20 cellular contexts compared by ENCODE assay signal in genomic region chr20:58603656-58604184, GRCh38. TPM values are rescaled to one million over a fixed set of nuclear protein-coding genes. Genes with fewer than 3 reads are reported as not detected.
DNase-seq lines count a peak whose midpoint lies in the region; ATAC-seq and TF ChIP-seq lines count a peak whose summit lies in the region.
"Had no signal": no experiment of that assay in that cellular context is flagged by ENCODE, and none has a peak within 500 bp of the region (broad histone marks: within the 10 kb centered on the region; RNA-seq: fewer than 3 reads in every experiment).

No MANE protein-coding gene starts in this region.

- H3K27me3 Mint-ChIP-seq in stimulated activated memory B cell treated with anti-CD40 and anti-IgM and Interleukin-4, amounts not matched to agents 10 μg/mL and 1 μg/mL and 100 μg/mL, for 72 hours: peaks cover 36% of the 10 kb centered on the region
- H3K27me3 Mint-ChIP-seq: activated CD4-positive, alpha-beta T cell treated with anti-CD3 and anti-CD28 coated beads, Interleukin-2, amount 10 ng/mL, durations not matched to agents 7 days and 5 days had no signal

- no peak overlapping the region for H3K9ac ChIP-seq in IMR-90 (ENCODE audit: low read depth, low read length)

- peak overlapping the region; percentile 57; the same call in 1 of the 3 replicates for H2BK15ac ChIP-seq in IMR-90 (ENCODE audit: low read depth, low read length)

- CTCF ChIA-PET in IMR-90 (lab: Yijun Ruan, JAX): no interaction called here

- ATAC-seq in IMR-90 (ENCODE audit: low read depth) (peak; percentile 84), HG03432 (IDR thresholded peaks at IDR 0.05; ENCODE audit: unreplicated experiment) (no peak)
- ATAC-seq in stimulated activated memory B cell treated with anti-CD40 and anti-IgM and Interleukin-4, amounts not matched to agents 10 μg/mL and 1 μg/mL and 100 μg/mL, for 72 hours: no peak
- ATAC-seq: effector memory CD8-positive, alpha-beta T cell; GM23338; pancreas had no signal

- H3K4me1 ChIP-seq in IMR-90 (ENCODE audit: control insufficient read depth, insufficient read depth, low read length): peaks cover 5% of the 10 kb centered on the region
- H3K4me1 ChIP-seq: pancreas had no signal

- H3K23ac ChIP-seq in IMR-90 (ENCODE audit: low read depth, low read length): peak overlapping the region; percentile 76; the same call in 1 of the 2 replicates

- H3K27ac Mint-ChIP-seq in stimulated activated memory B cell treated with anti-CD40 and anti-IgM and Interleukin-4, amounts not matched to agents 10 μg/mL and 1 μg/mL and 100 μg/mL, for 72 hours: no peak overlapping the region
- H3K27ac Mint-ChIP-seq: activated CD4-positive, alpha-beta T cell treated with anti-CD3 and anti-CD28 coated beads, Interleukin-2, amount 10 ng/mL, durations not matched to agents 7 days and 5 days; effector memory CD8-positive, alpha-beta T cell; GM23338; T-helper 1 cell treated with Interleukin-12 subunit alpha and Interleukin-12 subunit beta and Interleukin-4 antibody, amounts not matched to agents 30 μg/mL and 1 μg/mL, for 36 hours had no signal

- H3K27me3 ChIP-seq in IMR-90 (ENCODE audit: control insufficient read depth, insufficient read depth, low read length): no peaks in the 10 kb centered on the region; the same call in 1 of the 2 replicates
- H3K27me3 ChIP-seq: pancreas, uterus had no signal

- TF ChIP-seq RAD21 in IMR-90 (IDR thresholded peaks at IDR 0.05; ENCODE audit: low read length): no peak

- no peaks in the 10 kb centered on the region for H4K20me1 ChIP-seq in IMR-90 (ENCODE audit: insufficient read depth, low read length)

- no peaks in the 10 kb centered on the region for H3K36me3 ChIP-seq in IMR-90 (ENCODE audit: control insufficient read depth, insufficient read depth, low read length)
- H3K36me3 ChIP-seq: pancreas, uterus had no signal

- dilution Hi-C loops in IMR-90 (cut with HindIII; ENCODE audit: low sequenced_read_pairs, unreplicated experiment): no loop called here

- peak overlapping the region; percentile 81 for H3K4ac ChIP-seq in IMR-90 (ENCODE audit: low read depth, low read length)

- peak overlapping the region; percentile 46 for H2AFZ ChIP-seq in IMR-90 (replicated peaks; ENCODE audit: low read length, poor library complexity)
- H2AFZ ChIP-seq: GM23338 had no signal

- H2AK5ac ChIP-seq in IMR-90 (ENCODE audit: low read depth, low read length): peak overlapping the region; percentile 56; the same call in 1 of the 2 replicates

- H3K14ac ChIP-seq in IMR-90 (replicated peaks; ENCODE audit: low read depth, low read length): peak overlapping the region; percentile 53

- no peak overlapping the region for H3K4me2 ChIP-seq in IMR-90 (ENCODE audit: low read depth, low read length)
- H3K4me2 ChIP-seq: GM23338 had no signal

- BruUV-seq in IMR-90 (replicated peaks; lab: Mats Ljungman, UMichigan): no TSS peak

- TF ChIP-seq POLR2A in IMR-90 (IDR thresholded peaks at IDR 0.05; ENCODE audit: low read depth, low read length): no peak

- peak overlapping the region; percentile 75 for H2AK9ac ChIP-seq in IMR-90 (replicated peaks; ENCODE audit: low read depth, low read length, poor library complexity)

- no peaks in the 10 kb centered on the region for H3K79me1 ChIP-seq in IMR-90 (ENCODE audit: low read depth in 1 of 2, low read length in 2 of 2)

- H3K9me3 ChIP-seq in IMR-90 (ENCODE audit: control insufficient read depth, insufficient read depth, low read length): no peaks in the 10 kb centered on the region
- H3K9me3 ChIP-seq: pancreas, uterus had no signal

- no peak for TF ChIP-seq CTCF in IMR-90 (conservative IDR thresholded peaks at IDR 0.05; ENCODE audit: low read depth, low read length)

- DNase-seq in AG08396 (ENCODE audit: low spot score) (peak; percentile 57), IMR-90 (peak; percentile 61), epidermal melanocyte (ENCODE audit: insufficient read length, low spot score) (peak; percentile 46), non-pigmented ciliary epithelial cell (ENCODE audit: low read depth) (peak; percentile 20), iPS-NIHi11 (ENCODE audit: low spot score) (no peak), NOMO-1 treated with dmso at 0.1 percent for 144 hours (lab: John Stamatoyannopoulos, UW; ENCODE audit: unreplicated experiment) (no peak)
- DNase-seq: activated CD4-positive, alpha-beta T cell treated with anti-CD3 and anti-CD28 coated beads, Interleukin-2, amount 10 ng/mL, durations not matched to agents 7 days and 5 days; activated effector memory CD4-positive, alpha-beta T cell treated with Interleukin-2 at 50 U/mL for 16 hours; central memory CD4-positive, alpha-beta T cell; effector memory CD8-positive, alpha-beta T cell; NCI-H1436; NCI-H526; SIG-M5; stimulated activated CD4-positive, alpha-beta T cell treated with anti-CD3 and anti-CD28 coated beads, Interleukin-2, amount 100 ng/mL, for 48 hours had no signal

- no peak overlapping the region for H3K4me3 ChIP-seq in IMR-90 (ENCODE audit: insufficient read depth, low read depth, low read length)
- H3K4me3 ChIP-seq: GM23338, pancreas, uterus had no signal

- H4K8ac ChIP-seq in IMR-90 (ENCODE audit: low read depth in 2 of 2, low read length in 2 of 2): peak overlapping the region in 1 of 2 experiments; percentile 56; a peak in 2 of 4 replicates

- no peaks in the 10 kb centered on the region for H3K4me1 Mint-ChIP-seq in stimulated activated memory B cell treated with anti-CD40 and anti-IgM and Interleukin-4, amounts not matched to agents 10 μg/mL and 1 μg/mL and 100 μg/mL, for 72 hours
- H3K4me1 Mint-ChIP-seq: activated CD4-positive, alpha-beta T cell treated with anti-CD3 and anti-CD28 coated beads, Interleukin-2, amount 10 ng/mL, durations not matched to agents 7 days and 5 days; GM23338 had no signal

- H3K18ac ChIP-seq in IMR-90 (ENCODE audit: low read depth, low read length): peak overlapping the region; percentile 56; the same call in 1 of the 2 replicates

- peak overlapping the region; percentile 70 for H2BK120ac ChIP-seq in IMR-90 (ENCODE audit: low read depth, low read length)

- intact Hi-C loops in IMR-90 (cut with micrococcal nuclease): no loop called here

- H4K91ac ChIP-seq in IMR-90 (ENCODE audit: insufficient read depth, low read depth, low read length): peak overlapping the region; percentile 64

- no peaks in the 10 kb centered on the region for H3K9me3 Mint-ChIP-seq in stimulated activated memory B cell treated with anti-CD40 and anti-IgM and Interleukin-4, amounts not matched to agents 10 μg/mL and 1 μg/mL and 100 μg/mL, for 72 hours
- H3K9me3 Mint-ChIP-seq: activated CD4-positive, alpha-beta T cell treated with anti-CD3 and anti-CD28 coated beads, Interleukin-2, amount 10 ng/mL, durations not matched to agents 7 days and 5 days; effector memory CD8-positive, alpha-beta T cell; GM23338; T-helper 1 cell treated with Interleukin-12 subunit alpha and Interleukin-12 subunit beta and Interleukin-4 antibody, amounts not matched to agents 30 μg/mL and 1 μg/mL, for 36 hours had no signal

- no peaks in the 10 kb centered on the region for H3K36me3 Mint-ChIP-seq in stimulated activated memory B cell treated with anti-CD40 and anti-IgM and Interleukin-4, amounts not matched to agents 10 μg/mL and 1 μg/mL and 100 μg/mL, for 72 hours

- peak overlapping the region; percentile 46 for H2BK5ac ChIP-seq in IMR-90 (ENCODE audit: low read depth, low read length, poor library complexity, severe bottlenecking)

- WGBS in IMR-90 (ENCODE audit: extremely low coverage in 2 of 2, insufficient read length in 1 of 2), 2 experiments: no CpG with 5 or more reads among the region's 3 CpGs

- in situ Hi-C loops in IMR-90 (cut with MboI; ENCODE audit: low sequenced_read_pairs): no loop called here

- H3K9me1 ChIP-seq in IMR-90 (ENCODE audit: insufficient read depth, low read length): 0 out of 2 replicates have a peak, but pooled peaks cover 10% of the 10 kb centered on the region

- H3K4me3 Mint-ChIP-seq in stimulated activated memory B cell treated with anti-CD40 and anti-IgM and Interleukin-4, amounts not matched to agents 10 μg/mL and 1 μg/mL and 100 μg/mL, for 72 hours: no peak overlapping the region
- H3K4me3 Mint-ChIP-seq: activated CD4-positive, alpha-beta T cell treated with anti-CD3 and anti-CD28 coated beads, Interleukin-2, amount 10 ng/mL, durations not matched to agents 7 days and 5 days; effector memory CD8-positive, alpha-beta T cell; GM23338; T-helper 1 cell treated with Interleukin-12 subunit alpha and Interleukin-12 subunit beta and Interleukin-4 antibody, amounts not matched to agents 30 μg/mL and 1 μg/mL, for 36 hours had no signal

- POLR2A ChIA-PET in IMR-90 (lab: Charles Lee; ENCODE audit: unreplicated experiment): interaction anchor here (0.6 kb wide), 1 partner anchor 126 kb away, joined by 3 read pairs; no protein-coding TSS in a partner anchor

- H3K27ac ChIP-seq in IMR-90 (ENCODE audit: insufficient read depth, low read length): peak overlapping the region; percentile 8; the same call in 1 of the 2 replicates
- H3K27ac ChIP-seq: pancreas had no signal

- peak overlapping the region; percentile 77 for H2BK20ac ChIP-seq in IMR-90 (ENCODE audit: low read depth, low read length)

- no peak overlapping the region for H3K56ac ChIP-seq in IMR-90 (ENCODE audit: extremely low read depth, insufficient read depth, low read length)

- H4K5ac ChIP-seq in IMR-90 (ENCODE audit: low read depth, low read length): peak overlapping the region; percentile 1; the same call in 1 of the 2 replicates

TF ChIP-seq in IMR-90, 13 proteins besides CTCF, POLR2A, EP300 and RAD21:
- TF ChIP-seq NFE2L2 (IDR thresholded peaks at IDR 0.05; ENCODE audit: low read depth, low read length): no peak
- TF ChIP-seq CHD1 (IDR thresholded peaks at IDR 0.05; ENCODE audit: low read depth, low read length): no peak
TF ChIP-seq in IMR-90: peak in this region for 0.

RNA-seq across cellular contexts. Expression of gene STX16, which starts 47.4 kb away (rescaled TPM):
- total RNA-seq in IMR-90 (2012; rRNA removed): 26.9 and 29.4 TPM in 2 replicates
- polyA plus RNA-seq in IMR-90 (2012; rRNA removed): 48.5 and 58.2 TPM in 2 replicates
- 17.4 and 21.0 TPM in 2 replicates for polyA plus RNA-seq in IMR-90 (2012; cell fraction: cytosol; rRNA removed)
- 118 and 306 TPM in 2 replicates for polyA plus RNA-seq in IMR-90 (2012; cell fraction: nucleus; rRNA removed; ENCODE audit: low replicate concordance)

Comparison
In these comparisons a context has a peak if more than half of its experiments do, and no peak if none do; other contexts are left out.
1. DNase-seq: peak in AG08396 (single experiment), IMR-90 (single experiment), epidermal melanocyte (single experiment) and non-pigmented ciliary epithelial cell (single experiment); none in iPS-NIHi11 (single experiment) and NOMO-1 treated with dmso at 0.1 percent for 144 hours (single experiment).